In genomic region chr11:113666584-113666983, GRCh38 we compare ENCODE assay signal across 34 cellular contexts. TPM values are rescaled to one million over a fixed set of nuclear protein-coding genes. Genes with fewer than 3 reads are reported as not detected.
"Had no signal": no experiment of that assay in that cellular context is flagged by ENCODE, and none has a peak within 500 bp of the region (broad histone marks: within the 10 kb centered on the region; RNA-seq: fewer than 3 reads in every experiment).

No MANE protein-coding gene starts in this region.

- DNase-seq: activated B cell treated with CpG ODN at 0.5 μM for 24 hours; activated CD4-positive, alpha-beta memory T cell treated with anti-CD3 and anti-CD28 coated beads for 36 hours; activated CD4-positive, alpha-beta T cell treated with anti-CD3 and anti-CD28 coated beads for 36 hours; activated CD4-positive, alpha-beta T cell treated with anti-CD3 and anti-CD28 coated beads, Interleukin-2, amount 10 ng/mL, durations not matched to agents 24 days and 14 days; activated CD8-positive, alpha-beta memory T cell treated with anti-CD3 and anti-CD28 coated beads, Interleukin-2, amount 10 ng/mL, durations not matched to agents 7 days and 5 days; activated CD8-positive, alpha-beta memory T cell treated with anti-CD3 and anti-CD28 coated beads, Interleukin-2, amount 50 U/mL, for 4 hours; activated CD8-positive, alpha-beta T cell treated with anti-CD3 and anti-CD28 coated beads, Interleukin-2, amount 10 ng/mL, durations not matched to agents 7 days and 5 days; activated effector memory CD4-positive, alpha-beta T cell treated with anti-CD3 and anti-CD28 coated beads, Interleukin-2, amount 50 U/mL, for 16 hours; activated naive CD4-positive, alpha-beta T cell treated with anti-CD3 and anti-CD28 coated beads, Interleukin-2, amount 10 ng/mL, durations not matched to agents 7 days and 5 days; activated naive CD8-positive, alpha-beta T cell treated with anti-CD3 and anti-CD28 coated beads, Interleukin-2, amount 10 ng/mL, durations not matched to agents 7 days and 5 days; activated T-cell treated with anti-CD3 and anti-CD28 coated beads, Interleukin-2, amount 50 U/mL, for 1 hour; activated T-cell treated with anti-CD3 and anti-CD28 coated beads, Interleukin-2, amount 50 U/mL, for 48 hours; central memory CD4-positive, alpha-beta T cell; cerebellar nuclear complex; dorsolateral prefrontal cortex; effector memory CD4-positive, alpha-beta T cell; erythroblast; foreskin keratinocyte; gastrocnemius medialis; glutamatergic neuron; heart left ventricle; T-helper 2 cell; WERI-Rb-1 had no signal

- H3K4me1 Mint-ChIP-seq: activated B cell treated with CpG ODN at 0.5 μM for 24 hours; activated CD4-positive, alpha-beta T cell treated with anti-CD3 and anti-CD28 coated beads for 36 hours; activated CD4-positive, alpha-beta T cell treated with anti-CD3 and anti-CD28 coated beads, Interleukin-2, amount 10 ng/mL, durations not matched to agents 24 days and 14 days; activated CD8-positive, alpha-beta memory T cell treated with anti-CD3 and anti-CD28 coated beads, Interleukin-2, amount 10 ng/mL, durations not matched to agents 7 days and 5 days; activated naive CD4-positive, alpha-beta T cell treated with anti-CD3 and anti-CD28 coated beads, Interleukin-2, amount 10 ng/mL, durations not matched to agents 7 days and 5 days; activated naive CD8-positive, alpha-beta T cell treated with anti-CD3 and anti-CD28 coated beads, Interleukin-2, amount 10 ng/mL, durations not matched to agents 7 days and 5 days had no signal

- H3K36me3 ChIP-seq: ascending aorta, breast epithelium, cardiac muscle cell, esophagus muscularis mucosa, gastrocnemius medialis, heart left ventricle, WERI-Rb-1 had no signal

- H3K4me3 ChIP-seq: ascending aorta, breast epithelium, cardiac muscle cell, coronary artery, dorsolateral prefrontal cortex, esophagus muscularis mucosa, gastrocnemius medialis, heart left ventricle had no signal

- H3K27me3 Mint-ChIP-seq: activated CD4-positive, alpha-beta memory T cell treated with anti-CD3 and anti-CD28 coated beads for 36 hours had no signal

- H3K27ac ChIP-seq: cardiac muscle cell, coronary artery, dorsolateral prefrontal cortex, esophagus muscularis mucosa, foreskin keratinocyte, gastrocnemius medialis, heart left ventricle, WERI-Rb-1 had no signal

- H3K36me3 Mint-ChIP-seq: activated CD4-positive, alpha-beta memory T cell treated with anti-CD3 and anti-CD28 coated beads for 36 hours; activated naive CD4-positive, alpha-beta T cell treated with anti-CD3 and anti-CD28 coated beads, Interleukin-2, amount 10 ng/mL, durations not matched to agents 7 days and 5 days; activated naive CD8-positive, alpha-beta T cell treated with anti-CD3 and anti-CD28 coated beads, Interleukin-2, amount 10 ng/mL, durations not matched to agents 7 days and 5 days; brain had no signal

- H3K4me3 Mint-ChIP-seq: activated B cell treated with CpG ODN at 0.5 μM for 24 hours; activated CD4-positive, alpha-beta memory T cell treated with anti-CD3 and anti-CD28 coated beads for 36 hours; activated CD4-positive, alpha-beta T cell treated with anti-CD3 and anti-CD28 coated beads for 36 hours; activated CD4-positive, alpha-beta T cell treated with anti-CD3 and anti-CD28 coated beads, Interleukin-2, amount 10 ng/mL, durations not matched to agents 24 days and 14 days; activated CD8-positive, alpha-beta memory T cell treated with anti-CD3 and anti-CD28 coated beads, Interleukin-2, amount 10 ng/mL, durations not matched to agents 7 days and 5 days; activated CD8-positive, alpha-beta T cell treated with anti-CD3 and anti-CD28 coated beads, Interleukin-2, amount 10 ng/mL, durations not matched to agents 7 days and 5 days; activated naive CD4-positive, alpha-beta T cell treated with anti-CD3 and anti-CD28 coated beads, Interleukin-2, amount 10 ng/mL, durations not matched to agents 7 days and 5 days; activated naive CD8-positive, alpha-beta T cell treated with anti-CD3 and anti-CD28 coated beads, Interleukin-2, amount 10 ng/mL, durations not matched to agents 7 days and 5 days; activated T-helper 1 cell treated with anti-CD3 and anti-CD28 coated beads, Interleukin-12 subunit alpha, Interleukin-12 subunit beta, Interleukin-2, Interleukin-4 antibody, amounts not matched to agents 30 ng/mL and 10 ng/mL and 1 ng/mL, durations not matched to agents 14 hours and 24 hours and 36 hours; brain; dendritic cell treated with granulocyte-macrophage colony-stimulating factor and Interleukin-4, amounts not matched to agents 40 ng/mL and 50 ng/mL, for 4 days had no signal

- H3K9me3 Mint-ChIP-seq: activated naive CD4-positive, alpha-beta T cell treated with anti-CD3 and anti-CD28 coated beads, Interleukin-2, amount 10 ng/mL, durations not matched to agents 7 days and 5 days had no signal

- H3K27me3 ChIP-seq: ascending aorta, breast epithelium, cardiac muscle cell, dorsolateral prefrontal cortex, esophagus muscularis mucosa, foreskin keratinocyte, gastrocnemius medialis, heart left ventricle had no signal

- ATAC-seq: activated CD4-positive, alpha-beta T cell treated with anti-CD3 and anti-CD28 coated beads for 36 hours; activated CD4-positive, CD25-positive, alpha-beta regulatory T cell treated with anti-CD3 and anti-CD28 coated beads, Interleukin-2, amount 50 U/mL, for 24 hours; activated CD8-positive, alpha-beta memory T cell treated with anti-CD3 and anti-CD28 coated beads, Interleukin-2, amount 10 ng/mL, durations not matched to agents 7 days and 5 days; activated CD8-positive, alpha-beta T cell treated with anti-CD3 and anti-CD28 coated beads, Interleukin-2, amount 10 ng/mL, durations not matched to agents 7 days and 5 days; activated naive CD4-positive, alpha-beta T cell treated with anti-CD3 and anti-CD28 coated beads, Interleukin-2, amount 50 U/mL, for 72 hours; foreskin keratinocyte; gastrocnemius medialis; heart left ventricle had no signal

- H3K27ac Mint-ChIP-seq: activated B cell treated with CpG ODN at 0.5 μM for 24 hours; activated CD4-positive, alpha-beta memory T cell treated with anti-CD3 and anti-CD28 coated beads for 36 hours; activated CD4-positive, alpha-beta T cell treated with anti-CD3 and anti-CD28 coated beads for 36 hours; activated CD4-positive, alpha-beta T cell treated with anti-CD3 and anti-CD28 coated beads, Interleukin-2, amount 10 ng/mL, durations not matched to agents 24 days and 14 days; activated CD8-positive, alpha-beta memory T cell treated with anti-CD3 and anti-CD28 coated beads, Interleukin-2, amount 10 ng/mL, durations not matched to agents 7 days and 5 days; activated CD8-positive, alpha-beta T cell treated with anti-CD3 and anti-CD28 coated beads, Interleukin-2, amount 10 ng/mL, durations not matched to agents 7 days and 5 days; activated naive CD4-positive, alpha-beta T cell treated with anti-CD3 and anti-CD28 coated beads, Interleukin-2, amount 10 ng/mL, durations not matched to agents 7 days and 5 days; activated naive CD4-positive, alpha-beta T cell treated with anti-CD3 and anti-CD28 coated beads, Interleukin-2, amount 50 U/mL, for 72 hours; activated naive CD8-positive, alpha-beta T cell treated with anti-CD3 and anti-CD28 coated beads, Interleukin-2, amount 10 ng/mL, durations not matched to agents 7 days and 5 days; activated T-helper 1 cell treated with anti-CD3 and anti-CD28 coated beads, Interleukin-12 subunit alpha, Interleukin-12 subunit beta, Interleukin-2, Interleukin-4 antibody, amounts not matched to agents 30 ng/mL and 10 ng/mL and 1 ng/mL, durations not matched to agents 14 hours and 24 hours and 36 hours; activated T-helper 2 cell treated with anti-CD3 and anti-CD28 coated beads, Interferon-gamma antibody, Interleukin-2, Interleukin-4, amounts not matched to agents 10 μg/mL and 5 μg/mL and 100 μg/mL, durations not matched to agents 14 hours and 24 hours and 36 hours; brain; dendritic cell treated with granulocyte-macrophage colony-stimulating factor and Interleukin-4, amounts not matched to agents 40 ng/mL and 50 ng/mL, for 4 days had no signal

- H3K4me1 ChIP-seq: breast epithelium, esophagus muscularis mucosa, heart left ventricle had no signal

RNA-seq across cellular contexts. Expression of gene TMPRSS5, which starts 39.5 kb away (rescaled TPM):
- total RNA-seq: ascending aorta had no signal
- polyA plus RNA-seq: cardiac muscle cell had no signal
